12 cellular contexts compared by ENCODE assay signal in genomic region chr2:237414056-237414661, GRCh38. TPM values are rescaled to one million over a fixed set of nuclear protein-coding genes. Genes with fewer than 3 reads are reported as not detected.
A peak's percentile ranks its signal among the peaks of the same experiment; 100 is the strongest.
DNase-seq lines count a peak whose midpoint lies in the region; ATAC-seq, FAIRE-seq and TF ChIP-seq lines count a peak whose summit lies in the region.
"Had no signal": no experiment of that assay in that cellular context is flagged by ENCODE, and none has a peak within 500 bp of the region (broad histone marks: within the 10 kb centered on the region; RNA-seq: fewer than 3 reads in every experiment).

TSS of gene COL6A3 (minus strand) at chr2:237414164. CDS start at chr2:237396817, 17,347 bp downstream.

- WGBS in gastroesophageal sphincter (ENCODE audit: low coverage in 1 of 2), 2 donors: 11 to 15% methylated on average over 7 to 8 of the region's 9 CpGs
- WGBS in pancreas, 2 donors: 56 to 60% methylated on average over 8 of the region's 9 CpGs

- H3K27me3 ChIP-seq in AG04450 (ENCODE audit: control insufficient read depth, insufficient read depth, low read length) (no peaks in the 10 kb centered on the region), gastroesophageal sphincter (no peaks in the 10 kb centered on the region), pancreas (no peaks in the 10 kb centered on the region)

- H3K36me3 ChIP-seq in gastroesophageal sphincter (no peaks in the 10 kb centered on the region), pancreas (no peaks in the 10 kb centered on the region)

- CTCF ChIA-PET in AG04450 (lab: Charles Lee): interaction anchor here (0.7 to 7.0 kb wide), 10 partner anchors 8 to 158 kb away, joined by 3 to 48 read pairs (median 6); no protein-coding TSS in a partner anchor

- H3K9me3 ChIP-seq in AG04450 (ENCODE audit: control insufficient read depth, insufficient read depth, low read length) (no peaks in the 10 kb centered on the region), gastroesophageal sphincter (no peaks in the 10 kb centered on the region), pancreas (no peaks in the 10 kb centered on the region)

- H3K27ac ChIP-seq in AG04450 (ENCODE audit: low read depth, low read length) (peak within 1 kb of the TSS; percentile 94), gastroesophageal sphincter (peak within 1 kb of the TSS; percentile 79 to 94 (median 92)), pancreas (peak within 1 kb of the TSS in 2 of 4 donors; percentile 36 to 44)

- ATAC-seq in gastroesophageal sphincter (peak; percentile 52), pancreas (peak in 3 of 4 donors; percentile 49 to 56 (median 55)), HG02798 (IDR thresholded peaks at IDR 0.05; ENCODE audit: poor library complexity, unreplicated experiment) (no peak), HG03521 (IDR thresholded peaks at IDR 0.05; ENCODE audit: unreplicated experiment) (no peak)

- peak within 1 kb of the TSS; percentile 100 for H3K4me3 ChIP-seq in AG04450 (ENCODE audit: low read depth, low read length)
- H3K4me3 ChIP-seq in WI38 (ENCODE audit: low read depth, low read length): peak within 1 kb of the TSS; percentile 86
- peak within 1 kb of the TSS; percentile 52 to 63 for H3K4me3 ChIP-seq in gastroesophageal sphincter
- H3K4me3 ChIP-seq in pancreas: peak within 1 kb of the TSS in 2 of 4 donors; percentile 10 to 22

- peak in 1 of 2 donors; percentile 28 for TF ChIP-seq POLR2A in gastroesophageal sphincter (IDR thresholded peaks at IDR 0.05)

- peaks cover 5 to 46% (median 7%) of the 10 kb centered on the region in 3 donors for H3K4me1 ChIP-seq in gastroesophageal sphincter
- H3K4me1 ChIP-seq in pancreas: no peaks in the 10 kb centered on the region

- no peak for TF ChIP-seq EP300 in gastroesophageal sphincter (IDR thresholded peaks at IDR 0.05)

- DNase-seq in AG04450 (ENCODE audit: low read depth, low spot score) (peak; percentile 96), pancreas (peak in 2 of 6 donors; percentile 19 to 35), HuH-7 (ENCODE audit: low spot score) (no peak)
- DNase-seq in stimulated activated CD4-positive, alpha-beta T cell treated with anti-CD3 and anti-CD28 coated beads, Interleukin-15, amount 100 ng/mL, for 24 hours: no peak
- DNase-seq: activated naive CD8-positive, alpha-beta T cell treated with anti-CD3 and anti-CD28 coated beads, Interleukin-2, amount 10 ng/mL, durations not matched to agents 7 days and 5 days; CD4-positive, CD25-positive, alpha-beta regulatory T cell; mammary epithelial cell; NCI-H146 had no signal

- FAIRE-seq in pancreas (lab: Jason Lieb, UNC): no peak

- TF ChIP-seq CTCF in AG04450 (IDR thresholded peaks at IDR 0.05; ENCODE audit: low read depth, low read length) (no peak), WI38 (IDR thresholded peaks at IDR 0.05; ENCODE audit: low read depth, low read length) (no peak), gastroesophageal sphincter (IDR thresholded peaks at IDR 0.05) (no peak), pancreas (IDR thresholded peaks at IDR 0.05) (no peak)

- POLR2A ChIA-PET in AG04450 (lab: Yijun Ruan, JAX): interaction anchor here (0.6 to 2.9 kb wide), 26 partner anchors 9 to 329 kb away, joined by 3 to 25 read pairs (median 4); partner anchors contain the start of gene COPS8

- intact Hi-C loops in pancreas (cut with DNase I): loop anchor here in 1 of 3 donors (10.0 kb wide), 2 partner anchors 61 to 249 kb away; no protein-coding TSS in a partner anchor

RNA-seq across cellular contexts. Expression of gene COL6A3, which starts in this region (rescaled TPM):
- 1,384 and 2,107 TPM in 2 replicates for polyA plus RNA-seq in AG04450 (2011; rRNA removed)
- polyA minus RNA-seq in AG04450 (2011; rRNA and poly(A)+ RNA removed): 2,516 and 3,153 TPM in 2 replicates
- 100 to 1,000 TPM; 110 to 421 (median 310) TPM for total RNA-seq in gastroesophageal sphincter
- 100 to 1,000 TPM in 1 of 6 donors, 10 to 100 TPM in 3, 1 to 10 TPM in 2; 9.7 to 249 (median 53.5) TPM for total RNA-seq in pancreas
- polyA plus RNA-seq in pancreas: 1 to 10 TPM; 5.0 to 9.0 TPM

Comparison
In these comparisons a context has a peak if more than half of its experiments do, and no peak if none do; other contexts are left out.
1. RNA of gene COL6A3 (polyA plus RNA-seq): 1,384 to 2,107 TPM in AG04450; 5.0 to 9.0 TPM in pancreas; every median in the first group is over 100 times any median in the second.
2. ATAC-seq: peak in gastroesophageal sphincter (single experiment) and pancreas (3 of 4); none in HG02798 (single experiment) and HG03521 (single experiment).